In the genomic region with DNA sequence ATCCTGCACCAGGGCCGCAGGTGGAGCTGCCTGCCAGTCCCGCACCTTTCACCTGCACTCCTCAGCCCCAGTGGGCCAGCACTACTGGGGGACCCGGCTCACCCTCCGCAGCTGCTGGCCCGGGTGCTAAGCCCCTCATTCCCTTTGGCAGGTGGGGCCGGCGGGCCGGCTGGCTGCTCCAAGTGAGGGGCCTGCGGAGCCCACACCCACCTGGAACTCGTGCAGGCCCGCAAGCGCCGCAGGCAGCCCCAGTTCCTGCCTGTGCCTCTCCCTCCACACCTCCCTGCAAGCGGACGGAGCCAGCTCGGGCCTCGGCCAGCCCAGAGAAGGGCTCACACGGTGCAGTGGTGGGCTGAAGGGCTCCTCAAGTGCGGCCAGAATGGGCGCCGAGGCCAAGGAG, we compare ENCODE assay signal across 23 cellular contexts.
"Had no signal": no experiment of that assay in that cellular context is flagged by ENCODE, and none has a peak within 500 bp of the region (broad histone marks: within the 10 kb centered on the region; RNA-seq: fewer than 3 reads in every experiment).

No MANE protein-coding gene starts in this region.

- ATAC-seq: HepG2, Panc1 had no signal

- H3K27ac ChIP-seq: RWPE1, SJSA1, SK-N-MC had no signal

- H3K4me3 ChIP-seq: MG63, SJSA1, SK-N-MC had no signal

- H3K27me3 ChIP-seq: MG63, SJSA1 had no signal

- FAIRE-seq: HepG2 had no signal

- H3K36me3 ChIP-seq: MG63, SJSA1 had no signal

- DNase-seq: IMR-90, Karpas-422, KG1, MG63, NCI-H1092, NCI-H1105 treated with DMSO at 0.1 percent for 48 hours, NCI-H1417 treated with DMSO at 0.1 percent for 48 hours, NCI-H146, NCI-H1694 treated with DMSO at 0.1 percent for 48 hours, NCI-H1930, NCI-H2081, NCI-H2107, NCI-H2227 treated with DMSO at 0.1 percent for 48 hours, NCI-H510A, NCI-H524 treated with DMSO at 0.1 percent for 48 hours, NCI-H69, NCI-H774, SIG-M5 had no signal

- H3K4me1 ChIP-seq: SJSA1 had no signal

- H3K9me3 ChIP-seq: MG63, SJSA1 had no signal
